In the genomic region with DNA sequence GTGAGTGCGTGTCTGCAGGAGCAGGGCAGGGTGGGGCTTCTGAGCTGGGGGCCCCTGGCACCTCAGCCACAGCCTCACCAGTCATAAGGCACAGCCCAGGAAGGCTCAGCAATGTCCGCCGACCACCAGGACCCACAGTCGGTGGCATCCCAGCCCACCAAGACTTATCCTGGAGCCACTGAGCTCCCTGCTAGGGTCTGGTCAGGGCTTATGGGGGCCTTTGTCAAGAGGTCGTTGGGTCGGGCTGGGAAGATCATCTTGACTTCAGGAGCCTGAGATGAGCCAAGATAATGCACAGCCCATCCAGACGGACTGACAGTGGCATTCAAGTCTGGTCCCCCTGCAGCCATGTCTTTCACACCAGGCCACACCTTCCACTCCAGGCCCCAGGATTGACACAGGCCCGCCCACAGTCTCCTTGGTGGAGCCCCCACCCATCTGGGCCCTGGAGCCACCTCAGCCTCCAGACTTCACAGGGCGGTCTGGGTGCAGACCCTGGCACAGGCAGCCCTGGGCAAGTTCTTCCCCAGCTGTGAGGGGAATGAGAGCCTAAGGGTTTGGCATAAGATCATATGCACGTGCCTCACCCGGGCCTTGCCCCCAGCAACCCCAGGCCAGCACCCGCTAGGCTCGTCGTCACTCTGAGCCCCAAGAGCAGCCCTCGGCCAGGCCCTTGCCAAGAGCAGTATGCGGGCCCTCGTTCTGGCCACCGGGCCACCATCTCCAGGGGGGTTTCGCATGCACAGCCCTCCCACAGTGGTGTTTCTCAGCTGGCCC, we compare ENCODE assay signal across 14 cellular contexts.
DNase-seq lines count a peak whose midpoint lies in the region; ATAC-seq and TF ChIP-seq lines count a peak whose summit lies in the region.
"Had no signal": no experiment of that assay in that cellular context is flagged by ENCODE, and none has a peak within 500 bp of the region (broad histone marks: within the 10 kb centered on the region; RNA-seq: fewer than 3 reads in every experiment).

No MANE protein-coding gene starts in this region.

- peaks cover 13% of the 10 kb centered on the region for H3K27me3 Mint-ChIP-seq in chondrocyte (ENCODE audit: low read depth)

- H3K9me3 Mint-ChIP-seq in chondrocyte (ENCODE audit: low read depth): peaks cover 3% of the 10 kb centered on the region

- H3K36me3 ChIP-seq in lung (ENCODE audit: control insufficient read depth in 2 of 2, insufficient read depth in 2 of 2, low read length in 2 of 2) (peaks cover 0 to 2% of the 10 kb centered on the region in 2 donors), vagina (no peaks in the 10 kb centered on the region)

- H3K4me1 ChIP-seq in right cardiac atrium (ENCODE audit: control insufficient read depth, insufficient read depth, low read length) (no peaks in the 10 kb centered on the region), lung (ENCODE audit: control insufficient read depth in 2 of 2, insufficient read depth in 2 of 2, low read length in 2 of 2) (no peaks in the 10 kb centered on the region), vagina (peaks cover 6% of the 10 kb centered on the region)
- H3K4me1 ChIP-seq: heart right ventricle had no signal

- ATAC-seq in Right ventricle myocardium inferior (no peak), right cardiac atrium (no peak), lung (ENCODE audit: insufficient read depth, low FRiP score) (no peak), GM19324 (IDR thresholded peaks at IDR 0.05; ENCODE audit: low FRiP score, unreplicated experiment) (no peak)

- no peaks in the 10 kb centered on the region for H3K4me1 Mint-ChIP-seq in chondrocyte (ENCODE audit: low read depth)

- DNase-seq in Right ventricle myocardium inferior (ENCODE audit: missing footprints) (peak; percentile 61), right cardiac atrium (no peak), chondrocyte (ENCODE audit: low spot score) (peak; percentile 84), lung (ENCODE audit: low spot score) (peak; percentile 22), vagina (ENCODE audit: extremely low spot score in 2 of 2) (peak; percentile 75 to 82), NCI-H345 treated with DMSO at 0.1 percent for 48 hours (lab: John Stamatoyannopoulos, UW; ENCODE audit: unreplicated experiment) (no peak), germinal center (ENCODE audit: low spot score) (no peak)
- DNase-seq: activated naive CD4-positive, alpha-beta T cell treated with Interleukin-2 at 50 U/mL for 16 hours; NCI-H187; NCI-H524 treated with DMSO at 0.1 percent for 48 hours had no signal

- no peak for TF ChIP-seq POLR2A in vagina (IDR thresholded peaks at IDR 0.05)

- no peak overlapping the region for H3K4me3 ChIP-seq in right cardiac atrium (ENCODE audit: low read length)
- no peak overlapping the region for H3K4me3 ChIP-seq in lung
- no peak overlapping the region for H3K4me3 ChIP-seq in vagina
- H3K4me3 ChIP-seq: heart right ventricle had no signal

- no peaks in the 10 kb centered on the region for H3K36me3 Mint-ChIP-seq in chondrocyte (ENCODE audit: low read depth)

- H3K27me3 ChIP-seq in right cardiac atrium (ENCODE audit: control insufficient read depth, insufficient read depth): no peaks in the 10 kb centered on the region
- H3K27me3 ChIP-seq in lung (ENCODE audit: control insufficient read depth, insufficient read depth): no peaks in the 10 kb centered on the region
- H3K27me3 ChIP-seq in vagina: no peaks in the 10 kb centered on the region
- H3K27me3 ChIP-seq: heart right ventricle had no signal

- H3K27ac Mint-ChIP-seq in chondrocyte (ENCODE audit: unreplicated experiment): no peak overlapping the region

- TF ChIP-seq CTCF in chondrocyte (IDR thresholded peaks at IDR 0.05) (no peak), lung (IDR thresholded peaks at IDR 0.05; ENCODE audit: control extremely low read depth, extremely low read depth) (no peak), vagina (IDR thresholded peaks at IDR 0.05) (no peak)

- H3K9me3 ChIP-seq in right cardiac atrium (ENCODE audit: control insufficient read depth, low read length) (no peaks in the 10 kb centered on the region), lung (ENCODE audit: control insufficient read depth in 2 of 2, insufficient read depth in 1 of 2, low read length in 1 of 2) (no peaks in the 10 kb centered on the region), vagina (no peaks in the 10 kb centered on the region)
- H3K9me3 ChIP-seq: heart right ventricle had no signal

- H3K4me3 Mint-ChIP-seq in chondrocyte (ENCODE audit: unreplicated experiment): no peak overlapping the region
- H3K4me3 Mint-ChIP-seq: neural crest cell had no signal

- H3K27ac ChIP-seq in right cardiac atrium (ENCODE audit: low read length) (no peak overlapping the region), lung (ENCODE audit: low read depth in 1 of 2, low read length in 1 of 2) (no peak overlapping the region), vagina (no peak overlapping the region)
- H3K27ac ChIP-seq: heart right ventricle, HL-60 had no signal

- intact Hi-C loops in Right ventricle myocardium inferior (cut with DNase I) (no loop called here), right cardiac atrium (cut with DNase I) (loop anchor here in 1 of 4 donors (10.0 kb wide), 1 partner anchor 225 kb away; no protein-coding TSS in a partner anchor), vagina (cut with DNase I) (no loop called here)

- 93% methylated on average over 19 of the region's 19 CpGs for WGBS in right cardiac atrium
- 94 to 96% methylated on average over 19 of the region's 19 CpGs for WGBS in lung, 2 donors

Comparison
In these comparisons a context has a peak if more than half of its experiments do, and no peak if none do; other contexts are left out.
1. DNase-seq: peak in Right ventricle myocardium inferior (single experiment), chondrocyte (single experiment), lung (single experiment) and vagina (2 of 2); none in right cardiac atrium (0 of 3), NCI-H345 treated with DMSO at 0.1 percent for 48 hours (single experiment) and germinal center (single experiment).